In genomic region chr15:92613841-92614240, GRCh38 we compare ENCODE assay signal across 22 cellular contexts.
"Had no signal": no experiment of that assay in that cellular context is flagged by ENCODE, and none has a peak within 500 bp of the region (broad histone marks: within the 10 kb centered on the region; RNA-seq: fewer than 3 reads in every experiment).

No MANE protein-coding gene starts in this region.

- H3K27me3 ChIP-seq: heart left ventricle, neutrophil, ovary, testis had no signal

- H3K36me3 Mint-ChIP-seq: activated naive CD8-positive, alpha-beta T cell treated with anti-CD3 and anti-CD28 coated beads, Interleukin-2, amount 10 ng/mL, durations not matched to agents 7 days and 5 days; stimulated activated naive B cell treated with anti-CD40 and anti-IgM and Interleukin-4, amounts not matched to agents 10 μg/mL and 1 μg/mL and 100 μg/mL, for 72 hours; T-cell had no signal

- H3K27me3 Mint-ChIP-seq: activated naive CD8-positive, alpha-beta T cell treated with anti-CD3 and anti-CD28 coated beads, Interleukin-2, amount 10 ng/mL, durations not matched to agents 7 days and 5 days; activated T-cell treated with anti-CD3 and anti-CD28 coated beads, Interleukin-2, amount 50 U/mL, for 24 hours; activated T-helper 17 cell treated with anti-CD3 and anti-CD28 coated beads, Interleukin-2, amount 50 U/mL, for 72 hours; naive thymus-derived CD8-positive, alpha-beta T cell; stimulated activated naive B cell treated with anti-CD40 and anti-IgM and Interleukin-4, amounts not matched to agents 10 μg/mL and 1 μg/mL and 100 μg/mL, for 72 hours; T-cell had no signal

- H3K27ac ChIP-seq: heart left ventricle, neutrophil, ovary, testis had no signal

- H3K4me3 Mint-ChIP-seq: activated naive CD8-positive, alpha-beta T cell treated with anti-CD3 and anti-CD28 coated beads, Interleukin-2, amount 10 ng/mL, durations not matched to agents 7 days and 5 days; activated T-cell treated with anti-CD3 and anti-CD28 coated beads, Interleukin-2, amount 50 U/mL, for 24 hours; activated T-helper 17 cell treated with anti-CD3 and anti-CD28 coated beads, Interleukin-2, amount 50 U/mL, for 72 hours; naive thymus-derived CD8-positive, alpha-beta T cell; stimulated activated naive B cell treated with anti-CD40 and anti-IgM and Interleukin-4, amounts not matched to agents 10 μg/mL and 1 μg/mL and 100 μg/mL, for 72 hours; T-cell; T-helper 2 cell treated with Interferon-gamma antibody and Interleukin-4, amounts not matched to agents 5 μg/mL and 100 μg/mL, for 36 hours had no signal

- H3K27ac Mint-ChIP-seq: activated naive CD8-positive, alpha-beta T cell treated with anti-CD3 and anti-CD28 coated beads, Interleukin-2, amount 10 ng/mL, durations not matched to agents 7 days and 5 days; activated T-cell treated with anti-CD3 and anti-CD28 coated beads, Interleukin-2, amount 50 U/mL, for 24 hours; activated T-helper 17 cell treated with anti-CD3 and anti-CD28 coated beads, Interleukin-2, amount 50 U/mL, for 72 hours; stimulated activated naive B cell treated with anti-CD40 and anti-IgM and Interleukin-4, amounts not matched to agents 10 μg/mL and 1 μg/mL and 100 μg/mL, for 72 hours; T-cell; T-helper 2 cell treated with Interferon-gamma antibody and Interleukin-4, amounts not matched to agents 5 μg/mL and 100 μg/mL, for 36 hours had no signal

- ATAC-seq: activated T-helper 17 cell treated with anti-CD3 and anti-CD28 coated beads, Interleukin-2, amount 50 U/mL, for 72 hours; heart left ventricle; left colon; naive thymus-derived CD8-positive, alpha-beta T cell; right cardiac atrium; stimulated activated naive B cell treated with anti-CD40 and anti-IgM and Interleukin-4, amounts not matched to agents 10 μg/mL and 1 μg/mL and 100 μg/mL, for 72 hours; T-cell had no signal

- H3K4me3 ChIP-seq: heart left ventricle, lung, ovary, testis had no signal

- H3K4me1 Mint-ChIP-seq: activated T-helper 17 cell treated with anti-CD3 and anti-CD28 coated beads, Interleukin-2, amount 50 U/mL, for 72 hours; naive thymus-derived CD8-positive, alpha-beta T cell; stimulated activated naive B cell treated with anti-CD40 and anti-IgM and Interleukin-4, amounts not matched to agents 10 μg/mL and 1 μg/mL and 100 μg/mL, for 72 hours; T-cell had no signal

- H3K9me3 ChIP-seq: heart left ventricle, neutrophil, ovary, testis had no signal

- H3K9me3 Mint-ChIP-seq: activated naive CD8-positive, alpha-beta T cell treated with anti-CD3 and anti-CD28 coated beads, Interleukin-2, amount 10 ng/mL, durations not matched to agents 7 days and 5 days; activated T-cell treated with anti-CD3 and anti-CD28 coated beads, Interleukin-2, amount 50 U/mL, for 24 hours; activated T-helper 17 cell treated with anti-CD3 and anti-CD28 coated beads, Interleukin-2, amount 50 U/mL, for 72 hours; naive thymus-derived CD8-positive, alpha-beta T cell; stimulated activated naive B cell treated with anti-CD40 and anti-IgM and Interleukin-4, amounts not matched to agents 10 μg/mL and 1 μg/mL and 100 μg/mL, for 72 hours; T-cell; T-helper 2 cell treated with Interferon-gamma antibody and Interleukin-4, amounts not matched to agents 5 μg/mL and 100 μg/mL, for 36 hours had no signal

- DNase-seq: activated CD4-positive, alpha-beta T cell treated with anti-CD3 and anti-CD28 coated beads for 1 hour; activated CD8-positive, alpha-beta memory T cell treated with anti-CD3 and anti-CD28 coated beads for 24 hours; activated CD8-positive, alpha-beta memory T cell treated with anti-CD3 and anti-CD28 coated beads, Interleukin-2, amount 50 U/mL, for 4 hours; activated naive CD4-positive, alpha-beta T cell treated with Interleukin-2 at 50 U/mL for 16 hours; activated naive CD8-positive, alpha-beta T cell treated with anti-CD3 and anti-CD28 coated beads, Interleukin-2, amount 10 ng/mL, durations not matched to agents 7 days and 5 days; activated T-cell treated with anti-CD3 and anti-CD28 coated beads, Interleukin-2, amount 50 U/mL, for 24 hours; amniotic stem cell; cerebellar nuclear complex; heart left ventricle; left colon; naive thymus-derived CD8-positive, alpha-beta T cell; right cardiac atrium; small intestine; stimulated activated CD4-positive, alpha-beta T cell treated with anti-CD3 and anti-CD28 coated beads, Interleukin-2, amount 100 ng/mL, for 24 hours; stimulated activated naive B cell treated with anti-CD40 and anti-IgM and Interleukin-4, amounts not matched to agents 10 μg/mL and 1 μg/mL and 100 μg/mL, for 72 hours; T-cell; testis had no signal

- H3K36me3 ChIP-seq: heart left ventricle, neutrophil, ovary had no signal
